33 cellular contexts compared by ENCODE assay signal in the genomic region with DNA sequence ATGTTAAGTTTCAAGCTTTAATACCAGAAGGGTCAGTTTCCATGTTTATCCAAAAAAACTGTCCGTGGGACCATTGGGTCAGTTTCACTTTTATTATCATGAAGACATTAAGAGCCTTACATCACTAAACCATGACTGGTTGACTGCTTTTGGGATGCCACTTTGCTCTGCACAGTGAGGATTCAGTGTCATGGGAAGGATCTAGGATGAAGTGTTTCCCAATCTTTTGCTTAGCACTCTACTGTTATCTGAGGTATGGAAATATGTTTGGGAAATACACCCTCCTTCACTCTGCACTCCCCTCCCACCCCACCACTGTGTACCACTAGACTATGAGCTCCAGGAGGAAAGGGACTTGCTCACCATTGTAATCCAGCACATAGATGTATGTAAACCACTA.
"Had no signal": no experiment of that assay in that cellular context is flagged by ENCODE, and none has a peak within 500 bp of the region (broad histone marks: within the 10 kb centered on the region; RNA-seq: fewer than 3 reads in every experiment).

No MANE protein-coding gene starts in this region.

- ATAC-seq: effector memory CD8-positive, alpha-beta T cell; gastroesophageal sphincter; left cardiac atrium; left ventricle myocardium superior; natural killer cell; stimulated activated memory B cell treated with anti-CD40 and anti-IgM and Interleukin-4, amounts not matched to agents 10 μg/mL and 1 μg/mL and 100 μg/mL, for 72 hours had no signal

- H3K4me2 ChIP-seq: neural progenitor cell, smooth muscle cell had no signal

- H3K9me3 Mint-ChIP-seq: activated CD4-positive, alpha-beta memory T cell treated with anti-CD3 and anti-CD28 coated beads, Interleukin-2, amount 10 ng/mL, durations not matched to agents 7 days and 5 days; activated CD4-positive, alpha-beta T cell treated with anti-CD3 and anti-CD28 coated beads, Interleukin-2, amount 10 ng/mL, durations not matched to agents 7 days and 5 days; activated T-cell treated with anti-CD3 and anti-CD28 coated beads, Interleukin-2, amount 50 U/mL, for 24 hours; effector memory CD8-positive, alpha-beta T cell; natural killer cell; neural progenitor cell; stimulated activated memory B cell treated with anti-CD40 and anti-IgM and Interleukin-4, amounts not matched to agents 10 μg/mL and 1 μg/mL and 100 μg/mL, for 72 hours; T-helper 1 cell treated with Interleukin-12 subunit alpha and Interleukin-12 subunit beta and Interleukin-4 antibody, amounts not matched to agents 30 μg/mL and 1 μg/mL, for 36 hours had no signal

- H3K27me3 Mint-ChIP-seq: activated CD4-positive, alpha-beta memory T cell treated with anti-CD3 and anti-CD28 coated beads, Interleukin-2, amount 10 ng/mL, durations not matched to agents 7 days and 5 days; activated CD4-positive, alpha-beta T cell treated with anti-CD3 and anti-CD28 coated beads, Interleukin-2, amount 10 ng/mL, durations not matched to agents 7 days and 5 days; activated T-cell treated with anti-CD3 and anti-CD28 coated beads, Interleukin-2, amount 50 U/mL, for 24 hours; effector memory CD8-positive, alpha-beta T cell; stimulated activated memory B cell treated with anti-CD40 and anti-IgM and Interleukin-4, amounts not matched to agents 10 μg/mL and 1 μg/mL and 100 μg/mL, for 72 hours had no signal

- FAIRE-seq: endothelial cell of umbilical vein, keratinocyte had no signal

- H3K27me3 ChIP-seq: gastroesophageal sphincter, neural progenitor cell, right atrium auricular region, stomach, thyroid gland, upper lobe of left lung had no signal

- H3K4me3 ChIP-seq: gastroesophageal sphincter, neural progenitor cell, right atrium auricular region, smooth muscle cell, stomach, thyroid gland, upper lobe of left lung had no signal

- H3K36me3 Mint-ChIP-seq: natural killer cell; stimulated activated memory B cell treated with anti-CD40 and anti-IgM and Interleukin-4, amounts not matched to agents 10 μg/mL and 1 μg/mL and 100 μg/mL, for 72 hours had no signal

- H3K27ac ChIP-seq: gastroesophageal sphincter, neural progenitor cell, right atrium auricular region, stomach, thyroid gland, upper lobe of left lung, WERI-Rb-1 had no signal

- DNase-seq: activated CD4-positive, alpha-beta memory T cell treated with anti-CD3 and anti-CD28 coated beads, Interleukin-2, amount 10 ng/mL, durations not matched to agents 7 days and 5 days; activated CD4-positive, alpha-beta T cell treated with anti-CD3 and anti-CD28 coated beads, Interleukin-2, amount 10 ng/mL, durations not matched to agents 7 days and 5 days; activated CD4-positive, CD25-positive, alpha-beta regulatory T cell treated with anti-CD3 and anti-CD28 coated beads, Interleukin-2, amount 50 U/mL, for 72 hours; activated CD8-positive, alpha-beta memory T cell treated with anti-CD3 and anti-CD28 coated beads, Interleukin-2, amount 50 U/mL, for 48 hours; activated gamma-delta T cell; activated naive CD4-positive, alpha-beta T cell treated with anti-CD3 and anti-CD28 coated beads, Interleukin-2, amount 50 U/mL, for 16 hours; activated T-cell treated with anti-CD3 and anti-CD28 coated beads, Interleukin-2, amount 50 U/mL, for 24 hours; amygdala; caudate nucleus; cortex of kidney; effector memory CD8-positive, alpha-beta T cell; head of caudate nucleus; hippocampal formation; left cardiac atrium; left ventricle myocardium superior; natural killer cell; occipital lobe; stimulated activated CD4-positive, alpha-beta T cell treated with anti-CD3 and anti-CD28 coated beads, Interleukin-1b, Interleukin-23, amount 100 ng/mL, for 48 hours; stimulated activated CD4-positive, alpha-beta T cell treated with anti-CD3 and anti-CD28 coated beads, Interleukin-4, amount 100 ng/mL, for 4 hours; stimulated activated CD8-positive, alpha-beta memory T cell treated with anti-CD3 and anti-CD28 coated beads, Interleukin-4, amount 100 ng/mL, for 48 hours; stomach; T1000; thyroid gland; upper lobe of left lung; WERI-Rb-1 had no signal

- H2AFZ ChIP-seq: neural progenitor cell had no signal

- H3K27ac Mint-ChIP-seq: activated CD4-positive, alpha-beta memory T cell treated with anti-CD3 and anti-CD28 coated beads, Interleukin-2, amount 10 ng/mL, durations not matched to agents 7 days and 5 days; activated CD4-positive, alpha-beta T cell treated with anti-CD3 and anti-CD28 coated beads, Interleukin-2, amount 10 ng/mL, durations not matched to agents 7 days and 5 days; activated T-cell treated with anti-CD3 and anti-CD28 coated beads, Interleukin-2, amount 50 U/mL, for 24 hours; natural killer cell; neural progenitor cell; stimulated activated memory B cell treated with anti-CD40 and anti-IgM and Interleukin-4, amounts not matched to agents 10 μg/mL and 1 μg/mL and 100 μg/mL, for 72 hours; T-helper 1 cell treated with Interleukin-12 subunit alpha and Interleukin-12 subunit beta and Interleukin-4 antibody, amounts not matched to agents 30 μg/mL and 1 μg/mL, for 36 hours had no signal

- H3K4me1 ChIP-seq: neural progenitor cell, right atrium auricular region had no signal

- H3K36me3 ChIP-seq: gastroesophageal sphincter, neural progenitor cell, right atrium auricular region, stomach, thyroid gland, WERI-Rb-1 had no signal

- H3K9ac ChIP-seq: neural progenitor cell had no signal

- H3K9me3 ChIP-seq: gastroesophageal sphincter, right atrium auricular region, stomach, thyroid gland, upper lobe of left lung had no signal

- H3K4me3 Mint-ChIP-seq: activated CD4-positive, alpha-beta memory T cell treated with anti-CD3 and anti-CD28 coated beads, Interleukin-2, amount 10 ng/mL, durations not matched to agents 7 days and 5 days; activated CD4-positive, alpha-beta T cell treated with anti-CD3 and anti-CD28 coated beads, Interleukin-2, amount 10 ng/mL, durations not matched to agents 7 days and 5 days; activated T-cell treated with anti-CD3 and anti-CD28 coated beads, Interleukin-2, amount 50 U/mL, for 24 hours; effector memory CD8-positive, alpha-beta T cell; natural killer cell; neural progenitor cell; stimulated activated memory B cell treated with anti-CD40 and anti-IgM and Interleukin-4, amounts not matched to agents 10 μg/mL and 1 μg/mL and 100 μg/mL, for 72 hours; T-helper 1 cell treated with Interleukin-12 subunit alpha and Interleukin-12 subunit beta and Interleukin-4 antibody, amounts not matched to agents 30 μg/mL and 1 μg/mL, for 36 hours had no signal
